22 cellular contexts compared by ENCODE assay signal in genomic region chrX:38038501-38038900, GRCh38. TPM values are rescaled to one million over a fixed set of nuclear protein-coding genes. Genes with fewer than 3 reads are reported as not detected.
"Had no signal": no experiment of that assay in that cellular context is flagged by ENCODE, and none has a peak within 500 bp of the region (broad histone marks: within the 10 kb centered on the region; RNA-seq: fewer than 3 reads in every experiment).

No MANE protein-coding gene starts in this region.

- H3K36me3 Mint-ChIP-seq: naive B cell, type B pancreatic cell had no signal

- FAIRE-seq: islet of Langerhans, pancreas, small intestine had no signal

- H3K4me3 Mint-ChIP-seq: naive B cell, nephron, type B pancreatic cell had no signal

- H3K27me3 Mint-ChIP-seq: progenitor cell of endocrine pancreas, type B pancreatic cell had no signal

- ATAC-seq: gastrocnemius medialis; heart right ventricle; pancreas; right cardiac atrium; stimulated activated naive CD8-positive, alpha-beta T cell treated with anti-CD3 and anti-CD28 coated beads, Interleukin-15, Interleukin-2, amounts not matched to agents 100 U/mL and 50 U/mL, for 24 hours had no signal

- H3K9me3 Mint-ChIP-seq: type B pancreatic cell had no signal

- H3K27ac ChIP-seq: epithelial cell of prostate, esophagus muscularis mucosa, gastrocnemius medialis, heart right ventricle, pancreas, suprapubic skin, thyroid gland had no signal

- H3K27ac Mint-ChIP-seq: naive B cell, nephron, progenitor cell of endocrine pancreas, type B pancreatic cell had no signal

- H3K9me3 ChIP-seq: esophagus muscularis mucosa, gastrocnemius medialis, heart right ventricle, pancreas, suprapubic skin, thyroid gland had no signal

- H3K4me3 ChIP-seq: esophagus muscularis mucosa, gastrocnemius medialis, heart right ventricle, pancreas, suprapubic skin, thyroid gland had no signal

- H3K4me1 ChIP-seq: esophagus muscularis mucosa, gastrocnemius medialis, heart right ventricle, pancreas, suprapubic skin, thyroid gland had no signal

- H3K4me1 Mint-ChIP-seq: naive B cell, nephron had no signal

- H3K27me3 ChIP-seq: esophagus muscularis mucosa, gastrocnemius medialis, suprapubic skin, thyroid gland had no signal

- H3K36me3 ChIP-seq: esophagus muscularis mucosa, gastrocnemius medialis, heart right ventricle, pancreas, suprapubic skin, thyroid gland had no signal

- DNase-seq: effector memory CD4-positive, alpha-beta T cell; gastrocnemius medialis; heart right ventricle; hypothalamus; kidney glomerular epithelial cell; mesendoderm; naive B cell; occipital lobe; pancreas; right cardiac atrium; small intestine; stimulated activated CD4-positive, alpha-beta T cell treated with anti-CD3 and anti-CD28 coated beads, Interleukin-12 subunit alpha, Interleukin-12 subunit beta, amount 100 ng/mL, for 4 hours; stimulated activated naive CD8-positive, alpha-beta T cell treated with anti-CD3 and anti-CD28 coated beads, Interleukin-15, Interleukin-2, amounts not matched to agents 100 U/mL and 50 U/mL, for 24 hours; thyroid gland had no signal

RNA-seq across cellular contexts. Expression of gene SYTL5, which starts 32.1 kb away (rescaled TPM):
- total RNA-seq: esophagus muscularis mucosa, gastrocnemius medialis, lung microvascular endothelial cell had no signal
